Comparison of ENCODE assay signal across 11 cellular contexts in the genomic region with DNA sequence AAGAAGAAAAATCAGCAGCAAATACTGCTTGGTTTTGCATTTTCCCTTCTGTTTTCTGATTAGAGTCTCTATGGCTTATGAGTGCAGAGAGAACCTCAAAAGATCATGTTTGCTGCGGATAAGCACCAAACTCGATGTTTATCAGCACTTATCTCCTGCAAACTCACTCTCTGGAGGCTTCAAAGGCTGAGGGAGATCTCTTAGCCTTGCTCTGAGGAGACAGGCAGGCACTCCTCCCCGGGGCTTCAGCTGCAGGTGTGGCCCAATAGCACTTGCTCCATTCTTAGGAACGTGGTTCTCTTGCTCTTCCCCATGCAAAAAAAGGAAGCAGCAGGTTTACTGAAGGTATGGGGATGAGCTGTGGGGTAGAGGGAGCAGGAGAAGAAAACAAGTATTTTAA. TPM values are rescaled to one million over a fixed set of nuclear protein-coding genes. Genes with fewer than 3 reads are reported as not detected.
DNase-seq lines count a peak whose midpoint lies in the region; ATAC-seq, FAIRE-seq and TF ChIP-seq lines count a peak whose summit lies in the region.
"Had no signal": no experiment of that assay in that cellular context is flagged by ENCODE, and none has a peak within 500 bp of the region (broad histone marks: within the 10 kb centered on the region; RNA-seq: fewer than 3 reads in every experiment).

No MANE protein-coding gene starts in this region.

- TF ChIP-seq EP300 in HepG2 (IDR thresholded peaks at IDR 0.05; ENCODE audit: low read depth in 2 of 2, low read length in 2 of 2) (no peak), HepG2 (CRISPR knock-in tag; IDR thresholded peaks at IDR 0.05; ENCODE audit: borderline replicate concordance) (no peak), tibial nerve (IDR thresholded peaks at IDR 0.05) (no peak)

- H3K4me1 ChIP-seq in right lobe of liver (peaks cover 0 to 4% (median 0%) of the 10 kb centered on the region in 4 donors), HepG2 (ENCODE audit: insufficient read depth, low read length) (no peaks in the 10 kb centered on the region), tibial nerve (peaks cover 0 to 22% (median 9%) of the 10 kb centered on the region in 4 donors)
- H3K4me1 ChIP-seq in effector memory CD4-positive, alpha-beta T cell (ENCODE audit: control insufficient read depth, insufficient read depth, low read length, poor library complexity, severe bottlenecking): peaks cover 71% of the 10 kb centered on the region
- H3K4me1 ChIP-seq: psoas muscle had no signal

- TF ChIP-seq RAD21 in HepG2 (CRISPR knock-in tag; IDR thresholded peaks at IDR 0.05): no peak

- ATAC-seq in right lobe of liver (peak in 3 of 4 donors; percentile 11 to 28 (median 18)), HepG2 (no peak), HG02870 (IDR thresholded peaks at IDR 0.05; ENCODE audit: unreplicated experiment) (no peak)
- ATAC-seq: psoas muscle had no signal

- H3K9me2 ChIP-seq in SU-DHL-6 (replicated peaks; ENCODE audit: insufficient read depth, low read length): no peaks in the 10 kb centered on the region

- DNase-seq in right lobe of liver (no peak), HepG2 (ENCODE audit: low spot score) (no peak), tibial nerve (ENCODE audit: low spot score in 2 of 2) (no peak), NCI-H146 (lab: John Stamatoyannopoulos, UW) (no peak), NAMALWA (ENCODE audit: low spot score) (no peak)
- DNase-seq in effector memory CD4-positive, alpha-beta T cell: no peak
- DNase-seq: activated CD4-positive, CD25-positive, alpha-beta regulatory T cell; psoas muscle; SHP77 had no signal

- H3K4me2 ChIP-seq in HepG2 (ENCODE audit: low read depth, low read length): no peak overlapping the region
- H3K4me2 ChIP-seq in SU-DHL-6 (ENCODE audit: low read depth, low read length, poor library complexity, severe bottlenecking): peak overlapping the region; percentile 68

- H2AFZ ChIP-seq in HepG2 (ENCODE audit: low read length) (no peak overlapping the region), SU-DHL-6 (ENCODE audit: low read depth, low read length, severe bottlenecking) (no peak overlapping the region)

- H3K36me3 ChIP-seq in right lobe of liver (no peaks in the 10 kb centered on the region), HepG2 (replicated peaks in 1 of 2; ENCODE audit: control insufficient read depth in 1 of 2, insufficient read depth in 2 of 2, low read length in 2 of 2) (no peaks in the 10 kb centered on the region), SU-DHL-6 (ENCODE audit: low read length) (no peaks in the 10 kb centered on the region), tibial nerve (no peaks in the 10 kb centered on the region)
- H3K36me3 ChIP-seq in effector memory CD4-positive, alpha-beta T cell (ENCODE audit: control insufficient read depth, insufficient read depth, low read length): peaks cover 2% of the 10 kb centered on the region

- FAIRE-seq in HepG2 (lab: Jason Lieb, UNC): no peak

- TF ChIP-seq POLR2A in right lobe of liver (IDR thresholded peaks at IDR 0.05): no peak
- TF ChIP-seq POLR2A in HepG2 (IDR thresholded peaks at IDR 0.05; ENCODE audit: insufficient read depth in 1 of 2, low read depth in 2 of 2, low read length in 2 of 2): no peak
- no peak for TF ChIP-seq POLR2A in tibial nerve (IDR thresholded peaks at IDR 0.05)

- no peaks in the 10 kb centered on the region for H3K9me3 ChIP-seq in right lobe of liver
- H3K9me3 ChIP-seq in HepG2 (ENCODE audit: low read length): no peaks in the 10 kb centered on the region
- H3K9me3 ChIP-seq in SU-DHL-6 (ENCODE audit: insufficient read depth, low read length): no peaks in the 10 kb centered on the region
- no peaks in the 10 kb centered on the region for H3K9me3 ChIP-seq in effector memory CD4-positive, alpha-beta T cell (ENCODE audit: control insufficient read depth, low read length)
- no peaks in the 10 kb centered on the region for H3K9me3 ChIP-seq in tibial nerve
- H3K9me3 ChIP-seq: psoas muscle had no signal

- TF ChIP-seq CTCF in right lobe of liver (IDR thresholded peaks at IDR 0.05) (no peak), HepG2 (CRISPR knock-in tag; IDR thresholded peaks at IDR 0.05) (no peak), SU-DHL-6 (IDR thresholded peaks at IDR 0.05; ENCODE audit: insufficient read depth, low read length, poor library complexity, severe bottlenecking) (no peak), tibial nerve (IDR thresholded peaks at IDR 0.05) (no peak)

- H3K4me3 ChIP-seq in right lobe of liver: no peak overlapping the region
- H3K4me3 ChIP-seq in HepG2 (replicated peaks in 1 of 3; ENCODE audit: insufficient read depth in 1 of 3, low read depth in 2 of 3, low read length in 3 of 3): no peak overlapping the region
- no peak overlapping the region for H3K4me3 ChIP-seq in SU-DHL-6 (ENCODE audit: insufficient read depth, low read length, poor library complexity, severe bottlenecking)
- H3K4me3 ChIP-seq in effector memory CD4-positive, alpha-beta T cell (ENCODE audit: insufficient read depth, low read depth, low read length, poor library complexity, severe bottlenecking): peak overlapping the region; percentile 29
- H3K4me3 ChIP-seq in tibial nerve: no peak overlapping the region
- H3K4me3 ChIP-seq: psoas muscle had no signal

- 16% methylated on average over 4 of the region's 4 CpGs for WGBS in right lobe of liver (ENCODE audit: insufficient coverage, low coverage, low lambda C conversion rate, missing lambda C conversion rate)
- WGBS in HepG2 (ENCODE audit: low lambda C conversion rate): 0% methylated on average over 4 of the region's 4 CpGs
- 45 to 48% methylated on average over 4 of the region's 4 CpGs for WGBS in tibial nerve, 2 donors

- peaks cover 15% of the 10 kb centered on the region for H3F3A ChIP-seq in SU-DHL-6 (ENCODE audit: insufficient read depth)

- H3K79me2 ChIP-seq in HepG2 (ENCODE audit: insufficient read depth, low read length): no peaks in the 10 kb centered on the region
- peaks cover 96% of the 10 kb centered on the region for H3K79me2 ChIP-seq in SU-DHL-6 (ENCODE audit: insufficient read depth, low read length)

- CTCF ChIA-PET in HepG2 (lab: Yijun Ruan, JAX; ENCODE audit: low intra/inter-chr PET ratio, low total read pairs): no interaction called here

- in situ Hi-C loops in HepG2 (cut with HindIII; ENCODE audit: extremely low pct_ligation_motif_present, low pct_unique_long_range_greater_than_20kb): no loop called here

- POLR2A ChIA-PET in HepG2 (lab: Yijun Ruan, JAX): no interaction called here

- H3K9ac ChIP-seq in HepG2 (ENCODE audit: insufficient read depth, low read depth, low read length) (no peak overlapping the region), SU-DHL-6 (ENCODE audit: low read length) (peak overlapping the region; percentile 36)

- BruUV-seq in HepG2 (replicated peaks; lab: Mats Ljungman, UMichigan): no TSS peak

- no peak overlapping the region for H3K27ac ChIP-seq in right lobe of liver
- H3K27ac ChIP-seq in HepG2 (ENCODE audit: extremely low read length, insufficient read depth, low read length): no peak overlapping the region
- peak overlapping the region; percentile 100 for H3K27ac ChIP-seq in SU-DHL-6 (ENCODE audit: low read depth, low read length)
- peak overlapping the region; percentile 33 for H3K27ac ChIP-seq in effector memory CD4-positive, alpha-beta T cell (ENCODE audit: insufficient read depth, low read length, poor library complexity, severe bottlenecking)
- H3K27ac ChIP-seq in tibial nerve: no peak overlapping the region
- H3K27ac ChIP-seq: psoas muscle had no signal

- H3K27me3 ChIP-seq in right lobe of liver (no peaks in the 10 kb centered on the region), HepG2 (ENCODE audit: control insufficient read depth in 1 of 2, insufficient read depth in 2 of 2, low read length in 2 of 2) (peaks cover 0 to 14% of the 10 kb centered on the region in 2 experiments; a peak in 2 of 5 replicates), SU-DHL-6 (ENCODE audit: low read length) (no peaks in the 10 kb centered on the region), tibial nerve (no peaks in the 10 kb centered on the region)
- H3K27me3 ChIP-seq in effector memory CD4-positive, alpha-beta T cell (replicated peaks; ENCODE audit: control insufficient read depth, insufficient read depth, low read length, poor library complexity, severe bottlenecking): no peaks in the 10 kb centered on the region

- H4K20me1 ChIP-seq in HepG2 (ENCODE audit: insufficient read depth, low read length) (no peaks in the 10 kb centered on the region), SU-DHL-6 (ENCODE audit: low read depth, low read length) (no peaks in the 10 kb centered on the region)

- intact Hi-C loops in right lobe of liver (cut with DNase I) (no loop called here), HepG2 (cut with micrococcal nuclease; ENCODE audit: unreplicated experiment) (no loop called here)

TF ChIP-seq in HepG2, 621 proteins besides CTCF, POLR2A, EP300 and RAD21 (continues in another document):
- no peak for TF ChIP-seq ZMYM2 (CRISPR knock-in tag; IDR thresholded peaks at IDR 0.05)
- TF ChIP-seq ZNF343 (CRISPR knock-in tag; IDR thresholded peaks at IDR 0.05): no peak
- no peak for TF ChIP-seq ELF1 (CRISPR knock-in tag; IDR thresholded peaks at IDR 0.05)
- no peak for TF ChIP-seq POLR2AphosphoS5 (IDR thresholded peaks at IDR 0.05; ENCODE audit: low read depth, low read length)
- TF ChIP-seq FOXO1 (CRISPR knock-in tag; IDR thresholded peaks at IDR 0.05): no peak

RNA-seq across cellular contexts. Expression of a gene that starts 45.1 kb away (rescaled TPM):
- total RNA-seq in right lobe of liver: 1 to 10 TPM; 3.8 to 7.9 (median 6.2) TPM
- not detected in 2 replicates for total RNA-seq in HepG2 (2016; rRNA removed; fragmentation: Illumina TruSeq; extraction: Trizol)
- not detected in 2 replicates for total RNA-seq in HepG2 (2016; cell fraction: cytosol; rRNA removed; fragmentation: Illumina TruSeq; extraction: Trizol; ENCODE audit: low read depth)
- not detected in 2 replicates for total RNA-seq in HepG2 (2016; cell fraction: insoluble cytoplasmic fraction; rRNA removed; fragmentation: Illumina TruSeq; extraction: Trizol)
- not detected in 2 replicates for total RNA-seq in HepG2 (2016; cell fraction: membrane; rRNA removed; fragmentation: Illumina TruSeq; extraction: Trizol)
- total RNA-seq in HepG2 (2016; cell fraction: nucleus; rRNA removed; fragmentation: Illumina TruSeq; extraction: Trizol): not detected in 2 replicates
- not detected in 2 replicates for polyA plus RNA-seq in HepG2 (2011; rRNA removed)
- polyA plus RNA-seq in HepG2 (2011; cell fraction: cytosol; rRNA removed): not detected in 2 replicates
- polyA plus RNA-seq in HepG2 (2011; cell fraction: nucleus; rRNA removed): not detected in 2 replicates
- not detected in 2 replicates for polyA plus RNA-seq in HepG2 (2012)
- not detected in 2 replicates for polyA plus RNA-seq in HepG2 (2016; cell fraction: cytosol; fragmentation: Illumina TruSeq; extraction: Trizol; ENCODE audit: low read depth)
- polyA plus RNA-seq in HepG2 (2016; cell fraction: insoluble cytoplasmic fraction; fragmentation: Illumina TruSeq; extraction: Trizol; ENCODE audit: low read depth): not detected in 2 replicates
- not detected in 2 replicates for polyA plus RNA-seq in HepG2 (2016; cell fraction: membrane; fragmentation: Illumina TruSeq; extraction: Trizol; ENCODE audit: low read depth)
- not detected in 2 replicates for polyA plus RNA-seq in HepG2 (2016; cell fraction: nucleus; fragmentation: Illumina TruSeq; extraction: Trizol; ENCODE audit: insufficient read depth, low read depth)
- polyA minus RNA-seq in HepG2 (2011; rRNA and poly(A)+ RNA removed; ENCODE audit: low replicate concordance): not detected in 2 replicates
- polyA minus RNA-seq in HepG2 (2011; cell fraction: cytosol; rRNA and poly(A)+ RNA removed): not detected in 2 replicates
- polyA minus RNA-seq in HepG2 (2011; cell fraction: nucleus; rRNA and poly(A)+ RNA removed): not detected in 2 replicates
- total RNA-seq in tibial nerve: 10 to 100 TPM; 21.3 to 57.9 (median 52.6) TPM

Comparison
In these comparisons a context has a peak if more than half of its experiments do, and no peak if none do; other contexts are left out.
1. ATAC-seq: peak in right lobe of liver (3 of 4); none in HepG2 (single experiment) and HG02870 (single experiment).
2. H3K27ac ChIP-seq: peak in SU-DHL-6 (single experiment) and effector memory CD4-positive, alpha-beta T cell (single experiment); none in right lobe of liver (0 of 3), HepG2 (single experiment) and tibial nerve (0 of 4).